ENCODE assay signal across 1 cellular context in genomic region chr3:9390265-9390888, GRCh38.
TF ChIP-seq lines count a peak whose summit lies in the region.

No MANE protein-coding gene starts in this region.

TF ChIP-seq in H1, 55 proteins besides CTCF, POLR2A, EP300 and RAD21:
- TF ChIP-seq POLR2AphosphoS5 (IDR thresholded peaks at IDR 0.05; ENCODE audit: low read depth, low read length) (0 out of 2 replicates have a peak, but pooled peaks have one; percentile 44), PHF8 (conservative IDR thresholded peaks at IDR 0.05; ENCODE audit: low read depth, low read length) (no peak), BRCA1 (IDR thresholded peaks at IDR 0.05; ENCODE audit: low read depth, low read length) (no peak), RNF2 (IDR thresholded peaks at IDR 0.05; ENCODE audit: borderline replicate concordance, low read depth, low read length, missing control alignments, poor library complexity, severe bottlenecking) (no peak)
